ENCODE assay signal across 1 cellular context in genomic region chr9:137276757-137277328, GRCh38.
TF ChIP-seq lines count a peak whose summit lies in the region.

No MANE protein-coding gene starts in this region.

TF ChIP-seq in K562, 482 proteins besides CTCF, POLR2A, EP300 and RAD21 (continues in another document):
- TF ChIP-seq ZBTB7A (IDR thresholded peaks at IDR 0.05; ENCODE audit: borderline replicate concordance, control insufficient read depth, low read depth, low read length) = peak; percentile 89
- TF ChIP-seq KDM5B (IDR thresholded peaks at IDR 0.05; ENCODE audit: insufficient replicate concordance, low read depth, low read length) = no peak
- TF ChIP-seq LEF1 (IDR thresholded peaks at IDR 0.05) = no peak; the same call in 1 of the 2 replicates
- no peak for TF ChIP-seq HDAC8 (tag; IDR thresholded peaks at IDR 0.05)
- TF ChIP-seq XRCC5 (IDR thresholded peaks at IDR 0.05; ENCODE audit: low read depth, low read length) = peak; percentile 82
- TF ChIP-seq FIP1L1 (IDR thresholded peaks at IDR 0.05; ENCODE audit: low read depth, low read length, poor library complexity, severe bottlenecking) = no peak
- TF ChIP-seq, protein P1, sequence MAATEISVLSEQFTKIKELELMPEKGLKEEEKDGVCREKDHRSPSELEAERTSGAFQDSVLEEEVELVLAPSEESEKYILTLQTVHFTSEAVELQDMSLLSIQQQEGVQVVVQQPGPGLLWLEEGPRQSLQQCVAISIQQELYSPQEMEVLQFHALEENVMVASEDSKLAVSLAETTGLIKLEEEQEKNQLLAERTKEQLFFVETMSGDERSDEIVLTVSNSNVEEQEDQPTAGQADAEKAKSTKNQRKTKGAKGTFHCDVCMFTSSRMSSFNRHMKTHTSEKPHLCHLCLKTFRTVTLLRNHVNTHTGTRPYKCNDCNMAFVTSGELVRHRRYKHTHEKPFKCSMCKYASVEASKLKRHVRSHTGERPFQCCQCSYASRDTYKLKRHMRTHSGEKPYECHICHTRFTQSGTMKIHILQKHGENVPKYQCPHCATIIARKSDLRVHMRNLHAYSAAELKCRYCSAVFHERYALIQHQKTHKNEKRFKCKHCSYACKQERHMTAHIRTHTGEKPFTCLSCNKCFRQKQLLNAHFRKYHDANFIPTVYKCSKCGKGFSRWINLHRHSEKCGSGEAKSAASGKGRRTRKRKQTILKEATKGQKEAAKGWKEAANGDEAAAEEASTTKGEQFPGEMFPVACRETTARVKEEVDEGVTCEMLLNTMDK (IDR thresholded peaks at IDR 0.05; ENCODE audit: borderline replicate concordance, insufficient read depth, low read depth, low read length, poor library complexity, severe bottlenecking) = no peak
- TF ChIP-seq ERF (CRISPR knock-in tag; IDR thresholded peaks at IDR 0.05) = no peak
- no peak for TF ChIP-seq ZNF280A (IDR thresholded peaks at IDR 0.05; ENCODE audit: low read depth, partially characterized antibody)
- no peak for TF ChIP-seq BRF2 (IDR thresholded peaks at IDR 0.05; ENCODE audit: borderline replicate concordance, insufficient read depth, insufficient read length)
- TF ChIP-seq ZNF707 (CRISPR knock-in tag; conservative IDR thresholded peaks at IDR 0.05) = no peak
- no peak for TF ChIP-seq GTF2F1 (IDR thresholded peaks at IDR 0.05; ENCODE audit: low read depth, low read length)
- TF ChIP-seq FOXO4 (CRISPR knock-in tag; IDR thresholded peaks at IDR 0.05) = no peak
- TF ChIP-seq PHF8 (IDR thresholded peaks at IDR 0.05; ENCODE audit: borderline replicate concordance, low read length) = no peak
- TF ChIP-seq ZNF449 (CRISPR knock-in tag; IDR thresholded peaks at IDR 0.05) = no peak
- TF ChIP-seq L3MBTL2 (IDR thresholded peaks at IDR 0.05) = peak; percentile 85
- peak; percentile 86 for TF ChIP-seq MAX (CRISPR knock-in tag; IDR thresholded peaks at IDR 0.05)
- TF ChIP-seq, protein P2, sequence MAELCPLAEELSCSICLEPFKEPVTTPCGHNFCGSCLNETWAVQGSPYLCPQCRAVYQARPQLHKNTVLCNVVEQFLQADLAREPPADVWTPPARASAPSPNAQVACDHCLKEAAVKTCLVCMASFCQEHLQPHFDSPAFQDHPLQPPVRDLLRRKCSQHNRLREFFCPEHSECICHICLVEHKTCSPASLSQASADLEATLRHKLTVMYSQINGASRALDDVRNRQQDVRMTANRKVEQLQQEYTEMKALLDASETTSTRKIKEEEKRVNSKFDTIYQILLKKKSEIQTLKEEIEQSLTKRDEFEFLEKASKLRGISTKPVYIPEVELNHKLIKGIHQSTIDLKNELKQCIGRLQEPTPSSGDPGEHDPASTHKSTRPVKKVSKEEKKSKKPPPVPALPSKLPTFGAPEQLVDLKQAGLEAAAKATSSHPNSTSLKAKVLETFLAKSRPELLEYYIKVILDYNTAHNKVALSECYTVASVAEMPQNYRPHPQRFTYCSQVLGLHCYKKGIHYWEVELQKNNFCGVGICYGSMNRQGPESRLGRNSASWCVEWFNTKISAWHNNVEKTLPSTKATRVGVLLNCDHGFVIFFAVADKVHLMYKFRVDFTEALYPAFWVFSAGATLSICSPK (IDR thresholded peaks at IDR 0.05; ENCODE audit: borderline replicate concordance) = no peak
- no peak for TF ChIP-seq NCOA2 (IDR thresholded peaks at IDR 0.05; ENCODE audit: partially characterized antibody in 2 of 2)
- TF ChIP-seq, protein P3, sequence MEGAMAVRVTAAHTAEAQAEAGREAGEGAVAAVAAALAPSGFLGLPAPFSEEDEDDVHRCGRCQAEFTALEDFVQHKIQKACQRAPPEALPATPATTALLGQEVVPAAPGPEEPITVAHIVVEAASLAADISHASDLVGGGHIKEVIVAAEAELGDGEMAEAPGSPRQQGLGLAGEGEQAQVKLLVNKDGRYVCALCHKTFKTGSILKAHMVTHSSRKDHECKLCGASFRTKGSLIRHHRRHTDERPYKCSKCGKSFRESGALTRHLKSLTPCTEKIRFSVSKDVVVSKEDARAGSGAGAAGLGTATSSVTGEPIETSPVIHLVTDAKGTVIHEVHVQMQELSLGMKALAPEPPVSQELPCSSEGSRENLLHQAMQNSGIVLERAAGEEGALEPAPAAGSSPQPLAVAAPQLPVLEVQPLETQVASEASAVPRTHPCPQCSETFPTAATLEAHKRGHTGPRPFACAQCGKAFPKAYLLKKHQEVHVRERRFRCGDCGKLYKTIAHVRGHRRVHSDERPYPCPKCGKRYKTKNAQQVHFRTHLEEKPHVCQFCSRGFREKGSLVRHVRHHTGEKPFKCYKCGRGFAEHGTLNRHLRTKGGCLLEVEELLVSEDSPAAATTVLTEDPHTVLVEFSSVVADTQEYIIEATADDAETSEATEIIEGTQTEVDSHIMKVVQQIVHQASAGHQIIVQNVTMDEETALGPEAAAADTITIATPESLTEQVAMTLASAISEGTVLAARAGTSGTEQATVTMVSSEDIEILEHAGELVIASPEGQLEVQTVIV (CRISPR knock-in tag; IDR thresholded peaks at IDR 0.05; ENCODE audit: borderline replicate concordance) = no peak
- no peak for TF ChIP-seq SFPQ (IDR thresholded peaks at IDR 0.05; ENCODE audit: low read depth, low read length)
- no peak for TF ChIP-seq MTA2 (IDR thresholded peaks at IDR 0.05; ENCODE audit: low read depth)
- 0 out of 2 replicates have a peak, but pooled peaks have one; percentile 1 for TF ChIP-seq CXXC5 (CRISPR knock-in tag; IDR thresholded peaks at IDR 0.05)
- no peak for TF ChIP-seq SAP30 (IDR thresholded peaks at IDR 0.05; ENCODE audit: borderline replicate concordance, insufficient read depth, low read depth, low read length, poor library complexity, severe bottlenecking)
- TF ChIP-seq MCM3 (IDR thresholded peaks at IDR 0.05) = no peak
- TF ChIP-seq ZNF277 (CRISPR knock-in tag; IDR thresholded peaks at IDR 0.05; ENCODE audit: borderline replicate concordance) = no peak
- TF ChIP-seq ZNF766 (CRISPR knock-in tag; conservative IDR thresholded peaks at IDR 0.05) = 0 out of 2 replicates have a peak, but pooled peaks have one; percentile 41
- no peak for TF ChIP-seq POLR2H (tag; IDR thresholded peaks at IDR 0.05; ENCODE audit: low read depth)
- no peak for TF ChIP-seq HDAC6 (IDR thresholded peaks at IDR 0.05; ENCODE audit: low read depth, low read length)
